1 cellular context compared by ENCODE assay signal in genomic region chr3:168407381-168407780, GRCh38.
TF ChIP-seq lines count a peak whose summit lies in the region.

No MANE protein-coding gene starts in this region.

TF ChIP-seq in WTC11, 78 proteins besides CTCF, POLR2A, EP300 and RAD21 (continued from another document):
- TF ChIP-seq ZNF219 (CRISPR knock-in tag; IDR thresholded peaks at IDR 0.05; ENCODE audit: borderline replicate concordance) (no peak), MAX (CRISPR knock-in tag; IDR thresholded peaks at IDR 0.05) (no peak), SMAD4 (CRISPR knock-in tag; IDR thresholded peaks at IDR 0.05) (no peak), ZNF416 (CRISPR knock-in tag; IDR thresholded peaks at IDR 0.05) (no peak), NR2C2 (CRISPR knock-in tag; IDR thresholded peaks at IDR 0.05) (no peak), ZNF512 (CRISPR knock-in tag; IDR thresholded peaks at IDR 0.05; ENCODE audit: borderline replicate concordance) (no peak), HMGXB4 (CRISPR knock-in tag; IDR thresholded peaks at IDR 0.05) (no peak), PRDM15 (CRISPR knock-in tag; IDR thresholded peaks at IDR 0.05) (no peak), CBFB (CRISPR knock-in tag; IDR thresholded peaks at IDR 0.05; ENCODE audit: low read depth) (no peak)
- TF ChIP-seq, protein P1, sequence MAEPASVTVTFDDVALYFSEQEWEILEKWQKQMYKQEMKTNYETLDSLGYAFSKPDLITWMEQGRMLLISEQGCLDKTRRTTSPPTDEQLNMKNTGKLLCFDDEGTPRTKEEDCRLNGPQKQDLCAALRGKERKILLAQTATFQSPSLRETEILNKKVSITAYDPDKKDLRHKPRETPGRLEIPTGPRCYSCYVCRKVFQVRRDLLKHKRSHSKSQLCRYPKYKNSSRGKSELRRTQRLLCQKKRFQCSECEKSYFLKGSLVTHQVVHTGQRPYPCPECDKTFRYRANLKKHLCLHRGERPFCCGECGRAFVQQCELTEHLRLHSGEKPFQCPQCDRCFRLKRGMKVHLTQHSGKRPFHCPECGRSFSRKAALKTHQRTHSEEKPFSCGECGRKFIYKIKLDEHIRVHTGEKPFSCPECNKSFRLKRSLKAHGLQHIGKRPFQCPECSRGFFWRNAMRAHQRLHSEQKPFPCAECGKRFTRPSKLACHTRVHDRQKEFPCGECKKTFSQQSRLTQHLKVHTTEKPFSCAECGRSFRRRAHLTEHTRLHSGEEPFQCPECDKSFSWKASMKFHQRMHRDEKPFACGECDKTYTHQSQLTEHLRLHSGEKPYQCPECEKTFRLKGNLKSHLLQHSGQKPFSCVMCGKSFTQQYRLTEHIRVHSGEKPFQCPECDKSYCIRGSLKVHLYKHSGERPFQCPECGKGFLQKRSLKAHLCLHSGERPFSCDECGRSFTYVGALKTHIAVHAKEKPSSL (CRISPR knock-in tag; conservative IDR thresholded peaks at IDR 0.05), result no peak
- TF ChIP-seq, protein P2, sequence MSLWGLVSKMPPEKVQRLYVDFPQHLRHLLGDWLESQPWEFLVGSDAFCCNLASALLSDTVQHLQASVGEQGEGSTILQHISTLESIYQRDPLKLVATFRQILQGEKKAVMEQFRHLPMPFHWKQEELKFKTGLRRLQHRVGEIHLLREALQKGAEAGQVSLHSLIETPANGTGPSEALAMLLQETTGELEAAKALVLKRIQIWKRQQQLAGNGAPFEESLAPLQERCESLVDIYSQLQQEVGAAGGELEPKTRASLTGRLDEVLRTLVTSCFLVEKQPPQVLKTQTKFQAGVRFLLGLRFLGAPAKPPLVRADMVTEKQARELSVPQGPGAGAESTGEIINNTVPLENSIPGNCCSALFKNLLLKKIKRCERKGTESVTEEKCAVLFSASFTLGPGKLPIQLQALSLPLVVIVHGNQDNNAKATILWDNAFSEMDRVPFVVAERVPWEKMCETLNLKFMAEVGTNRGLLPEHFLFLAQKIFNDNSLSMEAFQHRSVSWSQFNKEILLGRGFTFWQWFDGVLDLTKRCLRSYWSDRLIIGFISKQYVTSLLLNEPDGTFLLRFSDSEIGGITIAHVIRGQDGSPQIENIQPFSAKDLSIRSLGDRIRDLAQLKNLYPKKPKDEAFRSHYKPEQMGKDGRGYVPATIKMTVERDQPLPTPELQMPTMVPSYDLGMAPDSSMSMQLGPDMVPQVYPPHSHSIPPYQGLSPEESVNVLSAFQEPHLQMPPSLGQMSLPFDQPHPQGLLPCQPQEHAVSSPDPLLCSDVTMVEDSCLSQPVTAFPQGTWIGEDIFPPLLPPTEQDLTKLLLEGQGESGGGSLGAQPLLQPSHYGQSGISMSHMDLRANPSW (CRISPR knock-in tag; conservative IDR thresholded peaks at IDR 0.05; ENCODE audit: low read depth), result no peak
